Comparison of ENCODE assay signal across 11 cellular contexts in genomic region chr1:16971330-16972209, GRCh38. TPM values are rescaled to one million over a fixed set of nuclear protein-coding genes. Genes with fewer than 3 reads are reported as not detected.
DNase-seq lines count a peak whose midpoint lies in the region; ATAC-seq and TF ChIP-seq lines count a peak whose summit lies in the region.
"Had no signal": no experiment of that assay in that cellular context is flagged by ENCODE, and none has a peak within 500 bp of the region (broad histone marks: within the 10 kb centered on the region; RNA-seq: fewer than 3 reads in every experiment).

No MANE protein-coding gene starts in this region.

- CTCF ChIA-PET in OCI-LY7 (lab: Charles Lee; ENCODE audit: unreplicated experiment), result no interaction called here

- DNase-seq in DMS 273 (lab: John Stamatoyannopoulos, UW; ENCODE audit: unreplicated experiment) (peak; percentile 92), NCI-H146 (lab: John Stamatoyannopoulos, UW) (peak; percentile 83), amniotic epithelial cell (ENCODE audit: low read depth) (peak; percentile 54), kidney tubule cell (ENCODE audit: low spot score) (peak; percentile 30), OCI-LY7 (ENCODE audit: low spot score) (no peak), SW 1271 (lab: John Stamatoyannopoulos, UW) (no peak), DMS153 (lab: John Stamatoyannopoulos, UW) (no peak)
- DNase-seq: caudate nucleus had no signal

- H3K36me3 ChIP-seq in OCI-LY7 (ENCODE audit: insufficient read depth, low read length), result peaks cover 5% of the 10 kb centered on the region; the same call in 1 of the 2 replicates
- H3K36me3 ChIP-seq: ovary had no signal

- H3K9me3 ChIP-seq in OCI-LY7 (ENCODE audit: low read length), result no peaks in the 10 kb centered on the region
- H3K9me3 ChIP-seq: ovary had no signal

- no peak overlapping the region for H3K4me3 ChIP-seq in OCI-LY7 (ENCODE audit: low read depth, low read length, poor library complexity, severe bottlenecking)
- H3K4me3 ChIP-seq: ovary had no signal

- no peak for ATAC-seq in HG03432 (IDR thresholded peaks at IDR 0.05; ENCODE audit: unreplicated experiment)

- no peak for TF ChIP-seq CTCF in OCI-LY7 (conservative IDR thresholded peaks at IDR 0.05; ENCODE audit: low read length)

- H3K79me2 ChIP-seq in OCI-LY7 (ENCODE audit: insufficient read depth, low read depth, low read length), result no peaks in the 10 kb centered on the region

- H3K4me1 ChIP-seq in OCI-LY7 (ENCODE audit: insufficient read depth, low read length, poor library complexity, severe bottlenecking), result no peaks in the 10 kb centered on the region

- BruUV-seq in OCI-LY7 (replicated peaks; lab: Mats Ljungman, UMichigan), result no TSS peak

- H3K4me2 ChIP-seq in OCI-LY7 (ENCODE audit: low read length), result no peak overlapping the region

- POLR2A ChIA-PET in OCI-LY7 (lab: Charles Lee), result no interaction called here

- no peaks in the 10 kb centered on the region for H3K9me2 ChIP-seq in OCI-LY7 (ENCODE audit: insufficient read depth, low read length)

- no peaks in the 10 kb centered on the region for H4K20me1 ChIP-seq in OCI-LY7 (ENCODE audit: insufficient read depth, low read length)

- no peak overlapping the region for H2AFZ ChIP-seq in OCI-LY7 (ENCODE audit: low read length)

- H3K27ac ChIP-seq in OCI-LY7 (ENCODE audit: low read depth, low read length, poor library complexity, severe bottlenecking), result no peak overlapping the region
- H3K27ac ChIP-seq: C4-2B, ovary had no signal

- intact Hi-C loops in OCI-LY7 (cut with micrococcal nuclease; ENCODE audit: unreplicated experiment), result no loop called here

RNA-seq across cellular contexts. Expression of gene MFAP2, which starts 8.8 kb away (rescaled TPM):
- total RNA-seq in OCI-LY7 (2014; rRNA removed; shearing (Covaris generic)), result not detected in 2 replicates
- total RNA-seq in OCI-LY7 (2022), result not detected in 2 replicates

RNA-seq across cellular contexts. Expression of gene ATP13A2, which starts 40.2 kb away (rescaled TPM):
- total RNA-seq in OCI-LY7 (2014; rRNA removed; shearing (Covaris generic)), result 25.0 and 28.1 TPM in 2 replicates
- 28.8 and 31.4 TPM in 2 replicates for total RNA-seq in OCI-LY7 (2022)

RNA-seq across cellular contexts. Expression of gene CROCC, which starts 49.8 kb away (rescaled TPM):
- total RNA-seq in OCI-LY7 (2014; rRNA removed; shearing (Covaris generic)), result 36.3 and 57.9 TPM in 2 replicates
- total RNA-seq in OCI-LY7 (2022), result 54.0 and 54.1 TPM in 2 replicates

Comparison
In these comparisons a context has a peak if more than half of its experiments do, and no peak if none do; other contexts are left out.
1. DNase-seq: peak in DMS 273 (single experiment), NCI-H146 (single experiment), amniotic epithelial cell (single experiment) and kidney tubule cell (single experiment); none in OCI-LY7 (single experiment), SW 1271 (0 of 2) and DMS153 (single experiment).